25 cellular contexts compared by ENCODE assay signal in genomic region chr19:8036438-8037099, GRCh38. TPM values are rescaled to one million over a fixed set of nuclear protein-coding genes. Genes with fewer than 3 reads are reported as not detected.
DNase-seq lines count a peak whose midpoint lies in the region; ATAC-seq and TF ChIP-seq lines count a peak whose summit lies in the region.
"Had no signal": no experiment of that assay in that cellular context is flagged by ENCODE, and none has a peak within 500 bp of the region (broad histone marks: within the 10 kb centered on the region; RNA-seq: fewer than 3 reads in every experiment).

No MANE protein-coding gene starts in this region.

- H3K27me3 ChIP-seq in vagina: no peaks in the 10 kb centered on the region
- no peaks in the 10 kb centered on the region for H3K27me3 ChIP-seq in ascending aorta
- H3K27me3 ChIP-seq: upper lobe of left lung had no signal

- no peak overlapping the region for H3K27ac ChIP-seq in HEK293 (ENCODE audit: extremely low read depth, low read depth, low read length)
- no peak overlapping the region for H3K27ac ChIP-seq in vagina
- no peak overlapping the region for H3K27ac ChIP-seq in ascending aorta
- H3K27ac ChIP-seq: adrenal gland, prostate gland, RWPE1, skin epidermis, stomach, upper lobe of left lung had no signal

- H3K36me3 Mint-ChIP-seq in CD14-positive monocyte: no peaks in the 10 kb centered on the region

- H3K9me3 ChIP-seq in HEK293 (ENCODE audit: control insufficient read depth, insufficient read depth, low read depth, low read length) (no peaks in the 10 kb centered on the region), vagina (no peaks in the 10 kb centered on the region), ascending aorta (no peaks in the 10 kb centered on the region)
- H3K9me3 ChIP-seq: adrenal gland, Caco-2, HAP-1, prostate gland, stomach, upper lobe of left lung had no signal

- peaks cover 6% of the 10 kb centered on the region for H3K4me1 Mint-ChIP-seq in CD14-positive monocyte

- no peak for TF ChIP-seq POLR2A in vagina (IDR thresholded peaks at IDR 0.05)

- no peak overlapping the region for H3K27ac Mint-ChIP-seq in CD14-positive monocyte

- H3K4me1 ChIP-seq in HEK293 (ENCODE audit: control insufficient read depth, insufficient read depth, low read length) (no peaks in the 10 kb centered on the region; the same call in 1 of the 2 replicates), vagina (no peaks in the 10 kb centered on the region), ascending aorta (no peaks in the 10 kb centered on the region)
- H3K4me1 ChIP-seq: adrenal gland, HAP-1, prostate gland, stomach, upper lobe of left lung had no signal

- CTCF ChIA-PET in HEK293 (lab: Yijun Ruan, JAX): no interaction called here

- H3K9me3 Mint-ChIP-seq in CD14-positive monocyte: peaks cover 0 to 5% (median 0%) of the 10 kb centered on the region in 7 donors

- intact Hi-C loops in vagina (cut with DNase I): no loop called here
- intact Hi-C loops in CD14-positive monocyte (cut with micrococcal nuclease): no loop called here
- intact Hi-C loops in ascending aorta (cut with DNase I): no loop called here

- POLR2A ChIA-PET in HEK293 (lab: Yijun Ruan, JAX): interaction anchor here (0.6 kb wide), 1 partner anchor 22 kb away, joined by 4 read pairs; no protein-coding TSS in a partner anchor

- H3K27me3 Mint-ChIP-seq in CD14-positive monocyte (ENCODE audit: low read depth in 3 of 3): peaks cover 18 to 19% (median 19%) of the 10 kb centered on the region in 3 donors

- no peak overlapping the region for H3K4me3 Mint-ChIP-seq in CD14-positive monocyte

- no peak for ATAC-seq in GM19023 (IDR thresholded peaks at IDR 0.05; ENCODE audit: unreplicated experiment)
- ATAC-seq: GM12878 had no signal

- H3K36me3 ChIP-seq in HEK293 (ENCODE audit: control insufficient read depth in 2 of 2, insufficient read depth in 1 of 2, low read length in 2 of 2) (no peaks in the 10 kb centered on the region), vagina (no peaks in the 10 kb centered on the region), ascending aorta (no peaks in the 10 kb centered on the region)
- H3K36me3 ChIP-seq: adrenal gland, HAP-1, prostate gland, stomach, upper lobe of left lung had no signal

- DNase-seq in NCI-H1694 treated with DMSO at 0.1 percent for 48 hours (lab: John Stamatoyannopoulos, UW): peak; percentile 68
- peak; percentile 84 for DNase-seq in NCI-H69 (lab: John Stamatoyannopoulos, UW)
- peak; percentile 94 for DNase-seq in myocyte (ENCODE audit: low read depth)
- no peak for DNase-seq in vagina (ENCODE audit: extremely low spot score in 2 of 2)
- DNase-seq in CD14-positive monocyte (ENCODE audit: low spot score): no peak
- DNase-seq in ascending aorta (ENCODE audit: low spot score in 2 of 2): no peak
- DNase-seq: activated CD4-positive, alpha-beta T cell treated with anti-CD3 and anti-CD28 coated beads for 4 hours; activated CD8-positive, alpha-beta memory T cell treated with anti-CD3 and anti-CD28 coated beads, Interleukin-2, amount 50 U/mL, for 4 hours; activated effector memory CD4-positive, alpha-beta T cell treated with anti-CD3 and anti-CD28 coated beads, Interleukin-2, amount 50 U/mL, for 16 hours; adrenal gland; Caco-2; caudate nucleus; GDM1; mesenchymal stem cell; stimulated activated CD4-positive, alpha-beta T cell treated with anti-CD3 and anti-CD28 coated beads, Interleukin-4, amount 100 ng/mL, for 1 hour; stomach; upper lobe of left lung had no signal

- TF ChIP-seq CTCF in HEK293 (tag by site-specific recombination; IDR thresholded peaks at IDR 0.05) (no peak), vagina (IDR thresholded peaks at IDR 0.05) (no peak), CD14-positive monocyte (IDR thresholded peaks at IDR 0.05) (no peak), ascending aorta (IDR thresholded peaks at IDR 0.05) (no peak)

- no peak overlapping the region for H3K4me3 ChIP-seq in HEK293 (ENCODE audit: low read depth, low read length)
- no peak overlapping the region for H3K4me3 ChIP-seq in vagina
- no peak overlapping the region for H3K4me3 ChIP-seq in ascending aorta
- H3K4me3 ChIP-seq: adrenal gland, GM12878, HAP-1, prostate gland, skin epidermis, stomach, upper lobe of left lung had no signal

TF ChIP-seq in HEK293, 187 proteins besides CTCF, POLR2A, EP300 and RAD21 (continues in another document):
- TF ChIP-seq OSR2 (tag by site-specific recombination; IDR thresholded peaks at IDR 0.05) (no peak), ZNF335 (tag by site-specific recombination; conservative IDR thresholded peaks at IDR 0.05) (no peak), ZNF670 (tag by site-specific recombination; IDR thresholded peaks at IDR 0.05; ENCODE audit: low read depth) (no peak), ELK4 (IDR thresholded peaks at IDR 0.05; ENCODE audit: borderline replicate concordance, low read depth, low read length) (no peak), ZNF140 (tag by site-specific recombination; IDR thresholded peaks at IDR 0.05) (no peak), ZNF518A (tag by site-specific recombination; conservative IDR thresholded peaks at IDR 0.05; ENCODE audit: low read depth) (no peak), ZSCAN16 (tag by site-specific recombination; IDR thresholded peaks at IDR 0.05) (no peak), ZNF202 (tag by site-specific recombination; IDR thresholded peaks at IDR 0.05; ENCODE audit: borderline replicate concordance) (no peak), HOXD13 (CRISPR knock-in tag; IDR thresholded peaks at IDR 0.05; ENCODE audit: borderline replicate concordance) (no peak), SCRT1 (tag by site-specific recombination; IDR thresholded peaks at IDR 0.05; ENCODE audit: borderline replicate concordance) (peak; percentile 96), ZNF366 (tag by site-specific recombination; conservative IDR thresholded peaks at IDR 0.05) (peak; percentile 89), ZNF747 (tag by site-specific recombination; IDR thresholded peaks at IDR 0.05) (no peak), ZIC2 (tag by site-specific recombination; IDR thresholded peaks at IDR 0.05) (no peak), YY1 (tag by site-specific recombination; IDR thresholded peaks at IDR 0.05) (no peak), ZNF19 (tag by site-specific recombination; IDR thresholded peaks at IDR 0.05; ENCODE audit: low read depth) (no peak), ZBTB48 (tag by site-specific recombination; IDR thresholded peaks at IDR 0.05) (0 out of 2 replicates have a peak, but pooled peaks have one; percentile 17)
- TF ChIP-seq, protein P1, sequence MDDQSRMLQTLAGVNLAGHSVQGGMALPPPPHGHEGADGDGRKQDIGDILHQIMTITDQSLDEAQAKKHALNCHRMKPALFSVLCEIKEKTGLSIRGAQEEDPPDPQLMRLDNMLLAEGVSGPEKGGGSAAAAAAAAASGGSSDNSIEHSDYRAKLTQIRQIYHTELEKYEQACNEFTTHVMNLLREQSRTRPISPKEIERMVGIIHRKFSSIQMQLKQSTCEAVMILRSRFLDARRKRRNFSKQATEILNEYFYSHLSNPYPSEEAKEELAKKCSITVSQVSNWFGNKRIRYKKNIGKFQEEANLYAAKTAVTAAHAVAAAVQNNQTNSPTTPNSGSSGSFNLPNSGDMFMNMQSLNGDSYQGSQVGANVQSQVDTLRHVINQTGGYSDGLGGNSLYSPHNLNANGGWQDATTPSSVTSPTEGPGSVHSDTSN (CRISPR knock-in tag; IDR thresholded peaks at IDR 0.05): no peak

RNA-seq across cellular contexts. Expression of gene CCL25, which starts 16.0 kb away (rescaled TPM):
- total RNA-seq in myocyte: not detected in 2 replicates
- polyA plus RNA-seq in myocyte (2012): 0.14 TPM
- total RNA-seq in vagina: not detected
- not detected for polyA plus RNA-seq in CD14-positive monocyte
- total RNA-seq in ascending aorta: not detected
- total RNA-seq: Caco-2, epithelial cell of proximal tubule, prostate gland, upper lobe of left lung had no signal
- polyA plus RNA-seq: adrenal gland, stomach had no signal

RNA-seq across cellular contexts. Expression of gene ELAVL1, which starts 31.1 kb away (rescaled TPM):
- total RNA-seq in myocyte: 34.8 and 43.7 TPM in 2 replicates
- polyA plus RNA-seq in myocyte (2012): 57.3 TPM
- total RNA-seq in vagina: 40.5 TPM
- 10 to 100 TPM; 30.7 to 31.1 TPM for polyA plus RNA-seq in CD14-positive monocyte
- 19.9 TPM for total RNA-seq in ascending aorta

Comparison
In these comparisons a context has a peak if more than half of its experiments do, and no peak if none do; other contexts are left out.
1. DNase-seq: peak in NCI-H1694 treated with DMSO at 0.1 percent for 48 hours (single experiment), NCI-H69 (single experiment) and myocyte (single experiment); none in vagina (0 of 2), CD14-positive monocyte (single experiment) and ascending aorta (0 of 2).